In the genomic region with DNA sequence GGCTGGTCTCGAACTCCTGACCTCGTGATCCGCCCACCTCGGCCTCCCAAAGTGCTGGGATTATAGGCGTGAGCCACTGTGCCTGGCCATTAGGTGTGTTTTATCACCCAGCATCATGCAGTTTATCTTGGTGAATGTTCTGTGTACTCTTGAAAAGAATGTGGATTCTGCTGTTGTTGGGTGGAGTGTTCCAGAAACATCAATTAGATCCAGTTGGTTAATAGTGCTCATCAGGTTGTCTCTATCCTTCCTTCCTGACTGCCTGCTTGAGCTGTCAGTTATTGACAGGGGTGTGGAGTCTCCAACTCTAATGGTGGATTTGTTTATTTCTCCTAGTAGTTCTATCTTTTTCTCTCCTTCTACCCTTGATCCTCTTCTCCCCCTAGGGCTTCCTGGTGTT, we compare ENCODE assay signal across 27 cellular contexts.
"Had no signal": no experiment of that assay in that cellular context is flagged by ENCODE, and none has a peak within 500 bp of the region (broad histone marks: within the 10 kb centered on the region; RNA-seq: fewer than 3 reads in every experiment).

No MANE protein-coding gene starts in this region.

- H3K4me1 ChIP-seq: foreskin keratinocyte, lower lobe of right lung, neural progenitor cell, prostate gland, sigmoid colon, spleen, testis, tibial artery, upper lobe of left lung had no signal

- DNase-seq: cortex of kidney; effector memory CD8-positive, alpha-beta T cell; glutamatergic neuron; heart right ventricle; hypothalamus; immature natural killer cell; islet precursor cell; kidney glomerular epithelial cell; left ventricle myocardium superior; lower lobe of right lung; naive B cell; right cardiac atrium; sigmoid colon; spleen; stimulated activated CD4-positive, alpha-beta T cell treated with anti-CD3 and anti-CD28 coated beads, Interleukin-4, amount 100 ng/mL, for 4 hours; stimulated activated naive CD8-positive, alpha-beta T cell treated with anti-CD3 and anti-CD28 coated beads, Interleukin-15, Interleukin-2, amounts not matched to agents 100 U/mL and 50 U/mL, for 24 hours; substantia nigra; testis; tibial artery had no signal

- H3K27ac ChIP-seq: esophagus muscularis mucosa, foreskin keratinocyte, heart right ventricle, lower lobe of right lung, neural progenitor cell, prostate gland, sigmoid colon, spleen, testis, tibial artery, upper lobe of left lung had no signal

- H3K9me3 ChIP-seq: prostate gland, testis had no signal

- ATAC-seq: effector memory CD8-positive, alpha-beta T cell; foreskin keratinocyte; heart right ventricle; left ventricle myocardium superior; right cardiac atrium; stimulated activated memory B cell treated with anti-CD40 and anti-IgM and Interleukin-4, amounts not matched to agents 10 μg/mL and 1 μg/mL and 100 μg/mL, for 72 hours; stimulated activated naive CD8-positive, alpha-beta T cell treated with anti-CD3 and anti-CD28 coated beads, Interleukin-15, Interleukin-2, amounts not matched to agents 100 U/mL and 50 U/mL, for 24 hours had no signal

- H3K9ac ChIP-seq: neural progenitor cell had no signal

- H3K4me3 ChIP-seq: esophagus muscularis mucosa, heart right ventricle, lower lobe of right lung, neural progenitor cell, prostate gland, sigmoid colon, spleen, testis, tibial artery, upper lobe of left lung had no signal

- H3K27me3 ChIP-seq: esophagus muscularis mucosa, foreskin keratinocyte, heart right ventricle, neural progenitor cell, sigmoid colon, spleen, testis, tibial artery, upper lobe of left lung had no signal

- H3K36me3 ChIP-seq: prostate gland had no signal

- FAIRE-seq: endometrium, urothelium cell line had no signal
